Comparison of ENCODE assay signal across 8 cellular contexts in the genomic region with DNA sequence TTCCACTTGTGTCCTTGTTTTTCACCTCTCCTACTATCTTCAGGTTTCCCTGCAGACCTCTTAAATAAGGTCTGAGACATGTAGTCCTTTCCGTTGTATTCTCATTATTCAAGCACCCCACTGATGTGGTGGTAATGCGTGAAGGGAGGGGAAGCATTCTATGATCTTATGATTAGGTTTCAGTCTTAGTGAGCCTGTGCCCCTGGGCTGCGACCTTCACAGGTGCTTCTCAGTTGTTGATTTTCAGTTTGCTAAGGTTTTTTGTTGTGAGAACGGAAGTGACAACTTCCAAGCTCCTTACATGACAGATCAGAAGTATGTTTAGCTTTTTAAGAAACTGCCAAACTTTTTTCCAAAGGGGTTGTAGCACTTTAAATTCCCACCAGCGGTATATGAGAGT. TPM values are rescaled to one million over a fixed set of nuclear protein-coding genes. Genes with fewer than 3 reads are reported as not detected.
DNase-seq lines count a peak whose midpoint lies in the region; ATAC-seq and TF ChIP-seq lines count a peak whose summit lies in the region.

No MANE protein-coding gene starts in this region.

- CTCF ChIA-PET in activated CD4-positive, alpha-beta T cell treated with anti-CD3 and anti-CD28 coated beads for 36 hours (lab: Charles Lee) = interaction anchor here (0.8 to 1.6 kb wide), 3 partner anchors 8 to 58 kb away, joined by 3 to 5 read pairs (median 3); no protein-coding TSS in a partner anchor
- CTCF ChIA-PET in T-cell (lab: Charles Lee) = no interaction called here
- CTCF ChIA-PET in RWPE1 (lab: Yijun Ruan, JAX) = interaction anchor here (0.6 kb wide), 1 partner anchor 120 kb away, joined by 3 read pairs; no protein-coding TSS in a partner anchor

- no peak for TF ChIP-seq CTCF in RWPE1 (conservative IDR thresholded peaks at IDR 0.05; ENCODE audit: low read depth)

- peaks cover 26% of the 10 kb centered on the region for H3K36me3 Mint-ChIP-seq in activated CD4-positive, alpha-beta T cell treated with anti-CD3 and anti-CD28 coated beads for 36 hours (ENCODE audit: low read depth)
- H3K36me3 Mint-ChIP-seq in T-cell = peaks cover 40% of the 10 kb centered on the region

- peak overlapping the region; percentile 63 for H3K27ac Mint-ChIP-seq in activated CD4-positive, alpha-beta T cell treated with anti-CD3 and anti-CD28 coated beads for 36 hours
- H3K27ac Mint-ChIP-seq in T-cell = peak overlapping the region; percentile 81 to 84

- peak; percentile 51 for DNase-seq in activated CD4-positive, alpha-beta T cell treated with anti-CD3 and anti-CD28 coated beads for 36 hours
- no peak for DNase-seq in activated CD4-positive, alpha-beta T cell treated with anti-CD3 and anti-CD28 coated beads for 1 hour
- peak in 14 of 34 experiments; percentile 1 to 31 (median 5) for DNase-seq in T-cell
- DNase-seq in stimulated activated CD4-positive, alpha-beta T cell treated with anti-CD3 and anti-CD28 coated beads, Interleukin-4, amount 100 ng/mL, for 1 hour = peak; percentile 11
- no peak for DNase-seq in RWPE1 (ENCODE audit: low spot score)
- no peak for DNase-seq in NCI-H2171 treated with DMSO at 0.1 percent for 48 hours (lab: John Stamatoyannopoulos, UW)

- peaks cover 29% of the 10 kb centered on the region for H3K4me1 Mint-ChIP-seq in activated CD4-positive, alpha-beta T cell treated with anti-CD3 and anti-CD28 coated beads for 36 hours
- H3K4me1 Mint-ChIP-seq in T-cell = peaks cover 25 to 29% (median 26%) of the 10 kb centered on the region in 3 donors

- no peaks in the 10 kb centered on the region for H3K27me3 Mint-ChIP-seq in activated CD4-positive, alpha-beta T cell treated with anti-CD3 and anti-CD28 coated beads for 36 hours
- no peaks in the 10 kb centered on the region for H3K27me3 Mint-ChIP-seq in T-cell

- H3K4me3 Mint-ChIP-seq in activated CD4-positive, alpha-beta T cell treated with anti-CD3 and anti-CD28 coated beads for 36 hours = no peak overlapping the region
- H3K4me3 Mint-ChIP-seq in T-cell = peak overlapping the region in 1 of 3 donors; percentile 38

- intact Hi-C loops in activated CD4-positive, alpha-beta T cell treated with anti-CD3 and anti-CD28 coated beads for 36 hours (cut with DNase I, micrococcal nuclease) = no loop called here

- POLR2A ChIA-PET in activated CD4-positive, alpha-beta T cell treated with anti-CD3 and anti-CD28 coated beads for 36 hours (lab: Charles Lee) = interaction anchor here (0.6 kb wide), 1 partner anchor 699 kb away, joined by 3 read pairs; no protein-coding TSS in a partner anchor
- POLR2A ChIA-PET in T-cell (lab: Charles Lee) (interaction anchor here in 1 of 2 donors (0.7 kb wide), 1 partner anchor 27 kb away, joined by 3 read pairs; no protein-coding TSS in a partner anchor), RWPE1 (lab: Yijun Ruan, JAX; ENCODE audit: low non-redundant PET) (no interaction called here)

- ATAC-seq in activated CD4-positive, alpha-beta T cell treated with anti-CD3 and anti-CD28 coated beads for 36 hours = peak; percentile 91
- ATAC-seq in HG02759 (IDR thresholded peaks at IDR 0.05; ENCODE audit: unreplicated experiment) (peak; percentile 83), T-cell (replicated peaks in 1 of 4) (peak; percentile 56 to 86 (median 78)), HG02938 (IDR thresholded peaks at IDR 0.05; ENCODE audit: unreplicated experiment) (no peak)

- no peak overlapping the region for H3K27ac ChIP-seq in RWPE1

- no peaks in the 10 kb centered on the region for H3K9me3 Mint-ChIP-seq in activated CD4-positive, alpha-beta T cell treated with anti-CD3 and anti-CD28 coated beads for 36 hours (ENCODE audit: low read depth)
- H3K9me3 Mint-ChIP-seq in T-cell = no peaks in the 10 kb centered on the region

RNA-seq across cellular contexts. Expression of a gene that starts 41.3 kb away (rescaled TPM):
- total RNA-seq in activated CD4-positive, alpha-beta T cell treated with anti-CD3 and anti-CD28 coated beads for 36 hours = 10 to 100 TPM in 1 of 2 experiments, 1 to 10 TPM in 1; 9.0 to 11.7 TPM
- 10 to 100 TPM; 12.3 to 15.1 (median 12.8) TPM for total RNA-seq in T-cell

Comparison
In these comparisons a context has a peak if more than half of its experiments do, and no peak if none do; other contexts are left out.
1. DNase-seq: peak in activated CD4-positive, alpha-beta T cell treated with anti-CD3 and anti-CD28 coated beads for 36 hours (single experiment) and stimulated activated CD4-positive, alpha-beta T cell treated with anti-CD3 and anti-CD28 coated beads, Interleukin-4, amount 100 ng/mL, for 1 hour (single experiment); none in activated CD4-positive, alpha-beta T cell treated with anti-CD3 and anti-CD28 coated beads for 1 hour (single experiment), RWPE1 (single experiment) and NCI-H2171 treated with DMSO at 0.1 percent for 48 hours (single experiment).
2. CTCF ChIA-PET loops: an anchor here in activated CD4-positive, alpha-beta T cell treated with anti-CD3 and anti-CD28 coated beads for 36 hours (0.8 to 1.6 kb wide) and RWPE1 (0.6 kb wide); none called in T-cell.